25 cellular contexts compared by ENCODE assay signal in the genomic region with DNA sequence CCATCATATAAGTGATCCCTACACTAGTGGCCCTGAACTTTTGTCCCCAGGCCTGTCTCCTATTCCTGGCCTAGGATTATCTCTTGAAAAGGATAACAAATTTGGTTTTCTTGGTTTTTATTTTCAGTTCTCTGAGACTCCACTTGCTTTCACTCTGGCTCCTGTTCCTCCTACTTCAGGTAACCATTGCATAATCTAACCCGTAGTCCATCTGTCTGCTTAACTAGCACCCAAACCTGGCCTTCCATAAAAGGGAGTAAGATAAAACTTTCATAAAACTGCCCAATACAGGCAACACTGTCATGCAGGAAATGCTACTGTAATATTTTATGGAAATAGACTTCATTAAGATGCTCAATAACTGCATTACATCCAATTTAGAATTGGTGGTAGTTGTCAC. TPM values are rescaled to one million over a fixed set of nuclear protein-coding genes. Genes with fewer than 3 reads are reported as not detected.
DNase-seq lines count a peak whose midpoint lies in the region; ATAC-seq, FAIRE-seq and TF ChIP-seq lines count a peak whose summit lies in the region.
"Had no signal": no experiment of that assay in that cellular context is flagged by ENCODE, and none has a peak within 500 bp of the region (broad histone marks: within the 10 kb centered on the region; RNA-seq: fewer than 3 reads in every experiment).

No MANE protein-coding gene starts in this region.

- CTCF ChIA-PET in HepG2 (lab: Yijun Ruan, JAX; ENCODE audit: low intra/inter-chr PET ratio, low total read pairs), result no interaction called here
- CTCF ChIA-PET in H1 (lab: Charles Lee; ENCODE audit: partially characterized antibody), result no interaction called here

- ATAC-seq in HepG2, result no peak
- peak; percentile 34 to 78 (median 40) for ATAC-seq in right lobe of liver
- ATAC-seq: GM12878 had no signal

- TF ChIP-seq RAD21 in liver (IDR thresholded peaks at IDR 0.05) (no peak), HepG2 (CRISPR knock-in tag; IDR thresholded peaks at IDR 0.05) (no peak), H1 (IDR thresholded peaks at IDR 0.05 in 1 of 2, conservative IDR thresholded peaks at IDR 0.05 in 1 of 2; ENCODE audit: low read depth in 2 of 2, low read length in 2 of 2) (no peak)

- H3K9ac ChIP-seq in liver (ENCODE audit: low read depth in 1 of 2, low read length in 2 of 2), result no peak overlapping the region
- no peak overlapping the region for H3K9ac ChIP-seq in HepG2 (ENCODE audit: insufficient read depth, low read depth, low read length)
- no peak overlapping the region for H3K9ac ChIP-seq in H1 (replicated peaks in 1 of 4; ENCODE audit: extremely low read depth in 1 of 4, low read depth in 3 of 4, low read length in 3 of 4)
- H3K9ac ChIP-seq: BLaER1 treated with 17β-estradiol and CSF1 and Interleukin-3, amounts not matched to agents 10 nM and 100 nM; GM23248 had no signal

- H3K4me2 ChIP-seq in HepG2 (ENCODE audit: low read depth, low read length) (no peak overlapping the region), H1 (ENCODE audit: insufficient read depth in 1 of 2, low read depth in 2 of 2, low read length in 2 of 2) (no peak overlapping the region)
- H3K4me2 ChIP-seq: BLaER1 treated with 17β-estradiol and CSF1 and Interleukin-3, amounts not matched to agents 10 nM and 100 nM had no signal

- TF ChIP-seq POLR2A in HepG2 (IDR thresholded peaks at IDR 0.05; ENCODE audit: insufficient read depth in 1 of 2, low read depth in 2 of 2, low read length in 2 of 2) (no peak), H1 (IDR thresholded peaks at IDR 0.05; ENCODE audit: control extremely low read depth in 1 of 2, low read depth in 2 of 2, low read length in 2 of 2) (no peak), right lobe of liver (IDR thresholded peaks at IDR 0.05) (no peak)

- 31% methylated on average over 1 of the region's 1 CpG for WGBS in liver
- WGBS in HepG2 (ENCODE audit: low lambda C conversion rate), result 0% methylated on average over 1 of the region's 1 CpG
- WGBS in H1 (ENCODE audit: extremely low coverage in 1 of 2, insufficient coverage in 1 of 2, insufficient read length in 1 of 2, insufficient replicate concordance in 2 of 2, low coverage in 1 of 2, low lambda C conversion rate in 2 of 2, missing lambda C conversion rate in 1 of 2), 2 experiments, result 88% methylated on average over 1 of the region's 1 CpG; no CpG with 5 or more reads in 1 of the 2 experiments
- WGBS in right lobe of liver (ENCODE audit: insufficient coverage, low coverage, low lambda C conversion rate, missing lambda C conversion rate), result 29% methylated on average over 1 of the region's 1 CpG

- no peak overlapping the region for H2BK120ac ChIP-seq in H1 (replicated peaks; ENCODE audit: low read depth, low read length)

- POLR2A ChIA-PET in HepG2 (lab: Yijun Ruan, JAX) (no interaction called here), H1 (lab: Charles Lee; ENCODE audit: partially characterized antibody) (no interaction called here)

- BruUV-seq in HepG2 (replicated peaks; lab: Mats Ljungman, UMichigan), result no TSS peak

- H3K4me1 ChIP-seq in liver (ENCODE audit: control insufficient read depth in 4 of 4, insufficient read depth in 4 of 4, low read length in 3 of 4), result peaks cover 0 to 7% (median 2%) of the 10 kb centered on the region in 4 donors
- no peaks in the 10 kb centered on the region for H3K4me1 ChIP-seq in HepG2 (ENCODE audit: insufficient read depth, low read length)
- no peaks in the 10 kb centered on the region for H3K4me1 ChIP-seq in H1 (replicated peaks in 1 of 4; ENCODE audit: control insufficient read depth in 3 of 4, insufficient read depth in 4 of 4, low read length in 3 of 4)
- peaks cover 0 to 10% (median 4%) of the 10 kb centered on the region in 4 donors for H3K4me1 ChIP-seq in right lobe of liver
- H3K4me1 ChIP-seq: BE2C; BLaER1 treated with 17β-estradiol and CSF1 and Interleukin-3, amounts not matched to agents 10 nM and 100 nM had no signal

- H3K18ac ChIP-seq in H1 (ENCODE audit: extremely low read depth, low read length), result no peak overlapping the region

- FAIRE-seq in HepG2 (lab: Jason Lieb, UNC) (no peak), H1 (lab: Jason Lieb, UNC) (no peak)
- FAIRE-seq: A204.1, D721Med, GM12878, GM19239, H54 had no signal

- no peak overlapping the region for H3K14ac ChIP-seq in H1 (ENCODE audit: insufficient read length)

- DNase-seq in HepG2 (ENCODE audit: low spot score) (no peak), H1 (ENCODE audit: low read depth in 1 of 2, low spot score in 2 of 2) (no peak), right lobe of liver (no peak), NOMO-1 (lab: John Stamatoyannopoulos, UW; ENCODE audit: unreplicated experiment in 2 of 2) (no peak)
- no peak for DNase-seq in effector CD8-positive, alpha-beta T cell (lab: John Stamatoyannopoulos, UW)
- DNase-seq: ACHN; AML-193; BE2C; CD4-positive, alpha-beta T cell; CD8-positive, alpha-beta memory T cell; DMS 273 treated with DMSO at 0.1 percent for 48 hours; DMS79; EL; GDM1; GM23248; HFFc6 had no signal

- H3K4me3 ChIP-seq in liver (ENCODE audit: low read depth in 1 of 3, low read length in 3 of 3), result no peak overlapping the region
- no peak overlapping the region for H3K4me3 ChIP-seq in HepG2 (replicated peaks in 1 of 3; ENCODE audit: insufficient read depth in 1 of 3, low read depth in 2 of 3, low read length in 3 of 3)
- H3K4me3 ChIP-seq in H1 (ENCODE audit: extremely low read depth in 1 of 4, insufficient read depth in 2 of 4, low read depth in 3 of 4, low read length in 4 of 4), result no peak overlapping the region
- no peak overlapping the region for H3K4me3 ChIP-seq in right lobe of liver
- H3K4me3 ChIP-seq: BLaER1 treated with 17β-estradiol and CSF1 and Interleukin-3, amounts not matched to agents 10 nM and 100 nM; GM12878; GM23248; HAP-1 had no signal

- TF ChIP-seq EP300 in HepG2 (IDR thresholded peaks at IDR 0.05; ENCODE audit: low read depth in 2 of 2, low read length in 2 of 2), result no peak
- no peak for TF ChIP-seq EP300 in HepG2 (CRISPR knock-in tag; IDR thresholded peaks at IDR 0.05; ENCODE audit: borderline replicate concordance)
- TF ChIP-seq EP300 in H1 (IDR thresholded peaks at IDR 0.05; ENCODE audit: borderline replicate concordance in 1 of 2, low read depth in 2 of 2, low read length in 2 of 2), result no peak

- TF ChIP-seq CTCF in liver (IDR thresholded peaks at IDR 0.05; ENCODE audit: low read depth, low read length, missing input control), result no peak
- TF ChIP-seq CTCF in HepG2 (CRISPR knock-in tag; IDR thresholded peaks at IDR 0.05), result no peak
- no peak for TF ChIP-seq CTCF in H1 (IDR thresholded peaks at IDR 0.05; ENCODE audit: control extremely low read depth in 1 of 3, insufficient read depth in 1 of 3, low read depth in 1 of 3, low read length in 3 of 3)
- no peak for TF ChIP-seq CTCF in right lobe of liver (IDR thresholded peaks at IDR 0.05)

- no peak overlapping the region for H3K56ac ChIP-seq in H1 (replicated peaks; ENCODE audit: insufficient read length, low read depth, low read length)

- in situ Hi-C loops in HepG2 (cut with HindIII; ENCODE audit: extremely low pct_ligation_motif_present, low pct_unique_long_range_greater_than_20kb), result no loop called here

- no peaks in the 10 kb centered on the region for H3K23me2 ChIP-seq in H1 (ENCODE audit: low read depth, low read length)

- H3K27ac ChIP-seq in liver (ENCODE audit: low read depth in 1 of 2, low read length in 2 of 2), result no peak overlapping the region
- no peak overlapping the region for H3K27ac ChIP-seq in HepG2 (ENCODE audit: extremely low read length, insufficient read depth, low read length)
- H3K27ac ChIP-seq in H1 (ENCODE audit: low read depth, low read length), result no peak overlapping the region
- H3K27ac ChIP-seq in right lobe of liver, result no peak overlapping the region
- H3K27ac ChIP-seq: 22Rv1; BLaER1 treated with 17β-estradiol and CSF1 and Interleukin-3, amounts not matched to agents 10 nM and 100 nM; GM23248 had no signal

- H2AK5ac ChIP-seq in H1 (ENCODE audit: low read depth, low read length), result no peak overlapping the region

- H4K5ac ChIP-seq in H1 (ENCODE audit: insufficient read length, low read depth, low read length), result no peak overlapping the region

- no peak overlapping the region for H2BK12ac ChIP-seq in H1 (ENCODE audit: low read depth, low read length)

- H4K8ac ChIP-seq in H1 (ENCODE audit: extremely low read depth, insufficient read depth, low read length), result no peak overlapping the region

- no peak overlapping the region for H4K91ac ChIP-seq in H1 (replicated peaks; ENCODE audit: insufficient read length, low read length)

- H3K79me2 ChIP-seq in HepG2 (ENCODE audit: insufficient read depth, low read length) (no peaks in the 10 kb centered on the region), H1 (ENCODE audit: control insufficient read depth in 1 of 2, insufficient read depth in 2 of 2, low read length in 2 of 2) (no peaks in the 10 kb centered on the region)

- intact Hi-C loops in HepG2 (cut with micrococcal nuclease; ENCODE audit: unreplicated experiment), result no loop called here
- intact Hi-C loops in right lobe of liver (cut with DNase I), result no loop called here

- H3K36me3 ChIP-seq in liver (ENCODE audit: control insufficient read depth in 4 of 4, insufficient read depth in 3 of 4, low read depth in 1 of 4, low read length in 3 of 4), result no peaks in the 10 kb centered on the region
- H3K36me3 ChIP-seq in HepG2 (replicated peaks in 1 of 2; ENCODE audit: control insufficient read depth in 1 of 2, insufficient read depth in 2 of 2, low read length in 2 of 2), result no peaks in the 10 kb centered on the region
- no peaks in the 10 kb centered on the region for H3K36me3 ChIP-seq in H1 (ENCODE audit: control insufficient read depth in 2 of 4, insufficient read depth in 4 of 4, low read length in 3 of 4)
- no peaks in the 10 kb centered on the region for H3K36me3 ChIP-seq in right lobe of liver
- H3K36me3 ChIP-seq: BE2C; BLaER1 treated with 17β-estradiol and CSF1 and Interleukin-3, amounts not matched to agents 10 nM and 100 nM; HAP-1 had no signal

- H2AFZ ChIP-seq in HepG2 (ENCODE audit: low read length), result no peak overlapping the region
- H2AFZ ChIP-seq in H1 (ENCODE audit: low read length), result peak overlapping the region; percentile 4; the same call in 1 of the 2 replicates
- H2AFZ ChIP-seq: GM23248 had no signal

- H2BK20ac ChIP-seq in H1 (ENCODE audit: low read length), result no peak overlapping the region

- no peak overlapping the region for H2BK15ac ChIP-seq in H1 (ENCODE audit: low read length)

- no peak overlapping the region for H3K23ac ChIP-seq in H1 (ENCODE audit: insufficient read length)

- H4K20me1 ChIP-seq in HepG2 (ENCODE audit: insufficient read depth, low read length) (no peaks in the 10 kb centered on the region), H1 (replicated peaks in 1 of 2; ENCODE audit: control insufficient read depth in 1 of 2, insufficient read depth in 2 of 2, low read length in 2 of 2) (no peaks in the 10 kb centered on the region)
- H4K20me1 ChIP-seq: BLaER1 treated with 17β-estradiol and CSF1 and Interleukin-3, amounts not matched to agents 10 nM and 100 nM had no signal

- H3K79me1 ChIP-seq in H1 (ENCODE audit: low read depth, low read length), result no peaks in the 10 kb centered on the region

- no peaks in the 10 kb centered on the region for H3K9me3 ChIP-seq in liver (ENCODE audit: control insufficient read depth in 4 of 4, low read length in 3 of 4)
- no peaks in the 10 kb centered on the region for H3K9me3 ChIP-seq in HepG2 (ENCODE audit: low read length)
- no peaks in the 10 kb centered on the region for H3K9me3 ChIP-seq in H1 (ENCODE audit: insufficient read depth in 2 of 2, low read depth in 1 of 2, low read length in 1 of 2)
- no peaks in the 10 kb centered on the region for H3K9me3 ChIP-seq in right lobe of liver
- H3K9me3 ChIP-seq: BE2C; BLaER1 treated with 17β-estradiol and CSF1 and Interleukin-3, amounts not matched to agents 10 nM and 100 nM; HAP-1 had no signal

- no peak overlapping the region for H3K4ac ChIP-seq in H1 (replicated peaks; ENCODE audit: insufficient read length, low read depth, low read length)

- no peak overlapping the region for H2BK5ac ChIP-seq in H1 (ENCODE audit: low read depth, low read length)

- H3K27me3 ChIP-seq in liver (ENCODE audit: control insufficient read depth in 4 of 4, insufficient read depth in 4 of 4, low read length in 3 of 4) (no peaks in the 10 kb centered on the region), HepG2 (ENCODE audit: control insufficient read depth in 1 of 2, insufficient read depth in 2 of 2, low read length in 2 of 2) (no peaks in the 10 kb centered on the region), H1 (replicated peaks in 1 of 4; ENCODE audit: control insufficient read depth in 3 of 4, extremely low read depth in 1 of 4, insufficient read depth in 3 of 4, low read length in 3 of 4) (no peaks in the 10 kb centered on the region), right lobe of liver (no peaks in the 10 kb centered on the region)
- H3K27me3 ChIP-seq: BE2C; BLaER1 treated with 17β-estradiol and CSF1 and Interleukin-3, amounts not matched to agents 10 nM and 100 nM had no signal

RNA-seq across cellular contexts. Expression of a gene that starts 52.1 kb away (rescaled TPM):
- total RNA-seq in liver, result 10 to 100 TPM; 11.2 to 19.4 TPM
- 10 to 100 TPM; 12.6 to 19.4 TPM for polyA plus RNA-seq in liver
- 42.5 and 48.2 TPM in 2 replicates for total RNA-seq in HepG2 (2016; rRNA removed; fragmentation: Illumina TruSeq; extraction: Trizol)
- total RNA-seq in HepG2 (2016; cell fraction: cytosol; rRNA removed; fragmentation: Illumina TruSeq; extraction: Trizol; ENCODE audit: low read depth), result 14.8 and 15.4 TPM in 2 replicates
- 38.1 and 49.7 TPM in 2 replicates for total RNA-seq in HepG2 (2016; cell fraction: insoluble cytoplasmic fraction; rRNA removed; fragmentation: Illumina TruSeq; extraction: Trizol)
- 33.5 and 37.6 TPM in 2 replicates for total RNA-seq in HepG2 (2016; cell fraction: membrane; rRNA removed; fragmentation: Illumina TruSeq; extraction: Trizol)
- total RNA-seq in HepG2 (2016; cell fraction: nucleus; rRNA removed; fragmentation: Illumina TruSeq; extraction: Trizol), result 38.3 and 42.0 TPM in 2 replicates
- polyA plus RNA-seq in HepG2 (2011; rRNA removed), result 12.8 and 19.3 TPM in 2 replicates
- polyA plus RNA-seq in HepG2 (2011; cell fraction: cytosol; rRNA removed), result 8.7 and 10.9 TPM in 2 replicates
- 8.9 and 10.3 TPM in 2 replicates for polyA plus RNA-seq in HepG2 (2011; cell fraction: nucleus; rRNA removed)
- 18.1 and 19.5 TPM in 2 replicates for polyA plus RNA-seq in HepG2 (2012)
- polyA plus RNA-seq in HepG2 (2016; cell fraction: cytosol; fragmentation: Illumina TruSeq; extraction: Trizol; ENCODE audit: low read depth), result 13.2 and 14.3 TPM in 2 replicates
- polyA plus RNA-seq in HepG2 (2016; cell fraction: insoluble cytoplasmic fraction; fragmentation: Illumina TruSeq; extraction: Trizol; ENCODE audit: low read depth), result 36.9 and 37.3 TPM in 2 replicates
- polyA plus RNA-seq in HepG2 (2016; cell fraction: membrane; fragmentation: Illumina TruSeq; extraction: Trizol; ENCODE audit: low read depth), result 19.4 and 19.5 TPM in 2 replicates
- 17.3 and 18.6 TPM in 2 replicates for polyA plus RNA-seq in HepG2 (2016; cell fraction: nucleus; fragmentation: Illumina TruSeq; extraction: Trizol; ENCODE audit: insufficient read depth, low read depth)
- polyA minus RNA-seq in HepG2 (2011; rRNA and poly(A)+ RNA removed; ENCODE audit: low replicate concordance), result 14.3 and 26.8 TPM in 2 replicates
- polyA minus RNA-seq in HepG2 (2011; cell fraction: cytosol; rRNA and poly(A)+ RNA removed), result 23.0 and 23.5 TPM in 2 replicates
- 54.2 and 60.7 TPM in 2 replicates for polyA minus RNA-seq in HepG2 (2011; cell fraction: nucleus; rRNA and poly(A)+ RNA removed)
- 31.4 and 31.9 TPM in 2 replicates for total RNA-seq in H1 (2021; fragmentation: NEBNext Ultra II Directional; extraction: Animal tissue kit (Norgen Biotek cat#: 25700))
- polyA plus RNA-seq in H1 (2011; rRNA removed), result 8.5 and 12.8 TPM in 2 replicates
- polyA plus RNA-seq in H1 (2011; cell fraction: cytosol; rRNA removed), result 17.9 TPM
- 12.5 TPM for polyA plus RNA-seq in H1 (2011; cell fraction: nucleus; rRNA removed)
- 22.5 to 30.0 TPM (median 23.9 TPM) in 4 replicates for polyA plus RNA-seq in H1 (2012, experiment 1 of 2)
- 3.4 TPM for polyA plus RNA-seq in H1 (2012, experiment 2 of 2)
- polyA plus RNA-seq in H1 (2013, experiment 1 of 2), result 13.3 TPM
- 13.4 TPM for polyA plus RNA-seq in H1 (2013, experiment 2 of 2)
- polyA minus RNA-seq in H1 (2011; rRNA and poly(A)+ RNA removed), result 34.2 and 44.3 TPM in 2 replicates
- 24.4 TPM for polyA minus RNA-seq in H1 (2011; cell fraction: cytosol; rRNA and poly(A)+ RNA removed)
- 57.5 TPM for polyA minus RNA-seq in H1 (2011; cell fraction: nucleus; rRNA and poly(A)+ RNA removed)
- 10 to 100 TPM; 17.4 to 29.8 (median 20.9) TPM for total RNA-seq in right lobe of liver
